Comparison of ENCODE assay signal across 2 cellular contexts in the genomic region with DNA sequence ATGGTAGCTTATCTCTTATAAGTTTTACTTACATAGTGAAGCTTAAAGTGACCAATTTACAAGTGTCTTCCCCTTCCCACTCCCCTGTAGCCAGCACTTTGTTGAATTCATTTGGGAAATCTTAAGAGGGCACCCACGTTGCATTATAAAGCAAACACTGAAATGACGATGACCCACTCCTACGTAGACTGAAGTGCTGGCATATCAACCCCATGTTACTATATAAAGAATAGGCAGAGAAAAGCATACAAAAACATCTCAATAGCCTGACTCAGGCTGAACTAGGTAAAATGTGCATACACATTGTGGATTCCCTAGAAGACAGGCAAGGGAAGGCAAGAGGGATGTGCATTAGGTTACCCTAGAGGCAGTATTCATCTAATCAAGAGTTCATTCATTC.
TF ChIP-seq lines count a peak whose summit lies in the region.

No MANE protein-coding gene starts in this region.

TF ChIP-seq in GM23338, 12 proteins besides CTCF, POLR2A, EP300 and RAD21 (continues in another document):
- TF ChIP-seq JUNB (IDR thresholded peaks at IDR 0.05; ENCODE audit: unreplicated experiment) (no peak), ZNF114 (CRISPR knock-in tag; IDR thresholded peaks at IDR 0.05) (no peak), EZH2 (IDR thresholded peaks at IDR 0.05; ENCODE audit: low read depth, unreplicated experiment) (no peak), ETS1 (IDR thresholded peaks at IDR 0.05) (no peak), ZNF331 (CRISPR knock-in tag; IDR thresholded peaks at IDR 0.05; ENCODE audit: low read depth) (no peak), EZH2phosphoT487 (IDR thresholded peaks at IDR 0.05; ENCODE audit: unreplicated experiment) (no peak), ZNF462 (CRISPR knock-in tag; IDR thresholded peaks at IDR 0.05) (no peak), NANOG (IDR thresholded peaks at IDR 0.05; ENCODE audit: borderline replicate concordance) (no peak), STAT1 (IDR thresholded peaks at IDR 0.05; ENCODE audit: unreplicated experiment) (no peak)
- TF ChIP-seq, protein P1, sequence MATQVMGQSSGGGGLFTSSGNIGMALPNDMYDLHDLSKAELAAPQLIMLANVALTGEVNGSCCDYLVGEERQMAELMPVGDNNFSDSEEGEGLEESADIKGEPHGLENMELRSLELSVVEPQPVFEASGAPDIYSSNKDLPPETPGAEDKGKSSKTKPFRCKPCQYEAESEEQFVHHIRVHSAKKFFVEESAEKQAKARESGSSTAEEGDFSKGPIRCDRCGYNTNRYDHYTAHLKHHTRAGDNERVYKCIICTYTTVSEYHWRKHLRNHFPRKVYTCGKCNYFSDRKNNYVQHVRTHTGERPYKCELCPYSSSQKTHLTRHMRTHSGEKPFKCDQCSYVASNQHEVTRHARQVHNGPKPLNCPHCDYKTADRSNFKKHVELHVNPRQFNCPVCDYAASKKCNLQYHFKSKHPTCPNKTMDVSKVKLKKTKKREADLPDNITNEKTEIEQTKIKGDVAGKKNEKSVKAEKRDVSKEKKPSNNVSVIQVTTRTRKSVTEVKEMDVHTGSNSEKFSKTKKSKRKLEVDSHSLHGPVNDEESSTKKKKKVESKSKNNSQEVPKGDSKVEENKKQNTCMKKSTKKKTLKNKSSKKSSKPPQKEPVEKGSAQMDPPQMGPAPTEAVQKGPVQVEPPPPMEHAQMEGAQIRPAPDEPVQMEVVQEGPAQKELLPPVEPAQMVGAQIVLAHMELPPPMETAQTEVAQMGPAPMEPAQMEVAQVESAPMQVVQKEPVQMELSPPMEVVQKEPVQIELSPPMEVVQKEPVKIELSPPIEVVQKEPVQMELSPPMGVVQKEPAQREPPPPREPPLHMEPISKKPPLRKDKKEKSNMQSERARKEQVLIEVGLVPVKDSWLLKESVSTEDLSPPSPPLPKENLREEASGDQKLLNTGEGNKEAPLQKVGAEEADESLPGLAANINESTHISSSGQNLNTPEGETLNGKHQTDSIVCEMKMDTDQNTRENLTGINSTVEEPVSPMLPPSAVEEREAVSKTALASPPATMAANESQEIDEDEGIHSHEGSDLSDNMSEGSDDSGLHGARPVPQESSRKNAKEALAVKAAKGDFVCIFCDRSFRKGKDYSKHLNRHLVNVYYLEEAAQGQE (IDR thresholded peaks at IDR 0.05; ENCODE audit: unreplicated experiment), result no peak

TF ChIP-seq in H1, 55 proteins besides CTCF, POLR2A, EP300 and RAD21:
- no peak for TF ChIP-seq HDAC6 (IDR thresholded peaks at IDR 0.05; ENCODE audit: low read depth, low read length)
- no peak for TF ChIP-seq CHD2 (IDR thresholded peaks at IDR 0.05; ENCODE audit: low read length)
- TF ChIP-seq MAFK (IDR thresholded peaks at IDR 0.05; ENCODE audit: low read depth, low read length), result no peak
- no peak for TF ChIP-seq TCF12 (IDR thresholded peaks at IDR 0.05; ENCODE audit: low read depth, low read length)
- TF ChIP-seq SRF (IDR thresholded peaks at IDR 0.05; ENCODE audit: low read depth, low read length), result no peak
- no peak for TF ChIP-seq JUND (IDR thresholded peaks at IDR 0.05; ENCODE audit: low read length)
- no peak for TF ChIP-seq RBBP5 (IDR thresholded peaks at IDR 0.05; ENCODE audit: borderline replicate concordance, low read depth, low read length)
- TF ChIP-seq FOSL1 (IDR thresholded peaks at IDR 0.05; ENCODE audit: insufficient read depth, low read depth, low read length), result no peak
- no peak for TF ChIP-seq TBP (IDR thresholded peaks at IDR 0.05; ENCODE audit: low read depth, low read length)
- no peak for TF ChIP-seq SAP30 (IDR thresholded peaks at IDR 0.05; ENCODE audit: insufficient read depth, insufficient replicate concordance, low read length)
